Comparison of ENCODE assay signal across 8 cellular contexts in genomic region chr15:81256916-81257315, GRCh38.
A peak's percentile ranks its signal among the peaks of the same experiment; 100 is the strongest.
DNase-seq lines count a peak whose midpoint lies in the region; ATAC-seq and TF ChIP-seq lines count a peak whose summit lies in the region.

No MANE protein-coding gene starts in this region.

- H3K27me3 ChIP-seq in gastrocnemius medialis: no peaks in the 10 kb centered on the region

- TF ChIP-seq CTCF in astrocyte of the cerebellum (IDR thresholded peaks at IDR 0.05; ENCODE audit: low read depth, low read length, missing control alignments) (peak; percentile 44), gastrocnemius medialis (IDR thresholded peaks at IDR 0.05 in 4 of 5, conservative IDR thresholded peaks at IDR 0.05 in 1 of 5) (peak in 2 of 5 experiments; percentile 16 to 42)

- H3K9me3 ChIP-seq in gastrocnemius medialis: no peaks in the 10 kb centered on the region

- intact Hi-C loops in gastrocnemius medialis (cut with DNase I; ENCODE audit: low total_unique reads): loop anchor here (2.0 kb wide), 1 partner anchor 74 kb away; no protein-coding TSS in a partner anchor

- DNase-seq in AG08395 (ENCODE audit: low spot score): peak; percentile 67
- DNase-seq in Jurkat, Clone E6-1 (ENCODE audit: low read depth, low spot score): peak; percentile 46
- peak; percentile 28 for DNase-seq in astrocyte of the cerebellum (ENCODE audit: low read depth)
- peak; percentile 6 for DNase-seq in kidney glomerular epithelial cell (lab: John Stamatoyannopoulos, UW)
- DNase-seq in gastrocnemius medialis: no peak

- H3K36me3 ChIP-seq in gastrocnemius medialis: no peaks in the 10 kb centered on the region

- no peak for TF ChIP-seq POLR2A in gastrocnemius medialis (IDR thresholded peaks at IDR 0.05)

- H3K4me3 ChIP-seq in Jurkat, Clone E6-1 (ENCODE audit: low read length): no peak overlapping the region
- H3K4me3 ChIP-seq in astrocyte of the cerebellum (ENCODE audit: low read depth, low read length): no peak overlapping the region
- no peak overlapping the region for H3K4me3 ChIP-seq in gastrocnemius medialis

- in situ Hi-C loops in astrocyte of the cerebellum (cut with HindIII; ENCODE audit: low sequenced_read_pairs) (no loop called here), gastrocnemius medialis (cut with MboI; ENCODE audit: low sequenced_read_pairs in 4 of 4) (loop anchor here in 2 of 4 donors (25.0 kb wide), 2 partner anchors 270 to 795 kb away; partner anchors contain the start of gene MESD (in 1 of the 2))

- no peak overlapping the region for H3K27ac ChIP-seq in gastrocnemius medialis

- no peaks in the 10 kb centered on the region for H3K4me1 ChIP-seq in gastrocnemius medialis

- no peak for ATAC-seq in HG02938 (IDR thresholded peaks at IDR 0.05; ENCODE audit: unreplicated experiment)
- no peak for ATAC-seq in gastrocnemius medialis
- no peak for ATAC-seq in HG03159 (IDR thresholded peaks at IDR 0.05; ENCODE audit: unreplicated experiment)
- no peak for ATAC-seq in GM18511 (IDR thresholded peaks at IDR 0.05; ENCODE audit: unreplicated experiment)

Comparison
In these comparisons a context has a peak if more than half of its experiments do, and no peak if none do; other contexts are left out.
1. DNase-seq: peak in AG08395 (single experiment), Jurkat, Clone E6-1 (single experiment), astrocyte of the cerebellum (single experiment) and kidney glomerular epithelial cell (single experiment); none in gastrocnemius medialis (0 of 2).